10 cellular contexts compared by ENCODE assay signal in genomic region chr7:95501261-95501816, GRCh38. TPM values are rescaled to one million over a fixed set of nuclear protein-coding genes. Genes with fewer than 3 reads are reported as not detected.
DNase-seq lines count a peak whose midpoint lies in the region; ATAC-seq and TF ChIP-seq lines count a peak whose summit lies in the region.
"Had no signal": no experiment of that assay in that cellular context is flagged by ENCODE, and none has a peak within 500 bp of the region (broad histone marks: within the 10 kb centered on the region; RNA-seq: fewer than 3 reads in every experiment).

No MANE protein-coding gene starts in this region.

- in situ Hi-C loops in Caki2 (cut with HindIII; ENCODE audit: low pct_unique_long_range_greater_than_20kb, low sequenced_read_pairs), result loop anchor here (25.0 kb wide), 1 partner anchor 1064 kb away; no protein-coding TSS in a partner anchor

- no peaks in the 10 kb centered on the region for H3K9me3 Mint-ChIP-seq in activated T-helper 17 cell treated with anti-CD3 and anti-CD28 coated beads, Interleukin-2, amount 50 U/mL, for 72 hours
- H3K9me3 Mint-ChIP-seq: activated naive CD4-positive, alpha-beta T cell treated with anti-CD3 and anti-CD28 coated beads, Interleukin-2, amount 50 U/mL, for 24 hours had no signal

- peak overlapping the region; percentile 36 for H3K27ac Mint-ChIP-seq in activated T-helper 17 cell treated with anti-CD3 and anti-CD28 coated beads, Interleukin-2, amount 50 U/mL, for 72 hours
- H3K27ac Mint-ChIP-seq: activated naive CD4-positive, alpha-beta T cell treated with anti-CD3 and anti-CD28 coated beads, Interleukin-2, amount 50 U/mL, for 24 hours had no signal

- TF ChIP-seq POLR2A in vagina (IDR thresholded peaks at IDR 0.05), result no peak

- ATAC-seq in GM19372 (IDR thresholded peaks at IDR 0.05; ENCODE audit: low read depth, unreplicated experiment), result peak; percentile 77
- ATAC-seq in HG03108 (IDR thresholded peaks at IDR 0.05; ENCODE audit: unreplicated experiment), result peak; percentile 90
- peak; percentile 94 for ATAC-seq in activated T-helper 17 cell treated with anti-CD3 and anti-CD28 coated beads, Interleukin-2, amount 50 U/mL, for 72 hours (replicated peaks)
- ATAC-seq: naive thymus-derived CD4-positive, alpha-beta T cell had no signal

- H3K27me3 Mint-ChIP-seq in activated T-helper 17 cell treated with anti-CD3 and anti-CD28 coated beads, Interleukin-2, amount 50 U/mL, for 72 hours, result peaks cover 6% of the 10 kb centered on the region

- peaks cover 11% of the 10 kb centered on the region for H3K4me1 Mint-ChIP-seq in activated T-helper 17 cell treated with anti-CD3 and anti-CD28 coated beads, Interleukin-2, amount 50 U/mL, for 72 hours

- H3K9me3 ChIP-seq in vagina, result no peaks in the 10 kb centered on the region

- no peaks in the 10 kb centered on the region for H3K27me3 ChIP-seq in vagina

- no peaks in the 10 kb centered on the region for H3K4me1 ChIP-seq in vagina

- H3K4me3 ChIP-seq in vagina, result no peak overlapping the region

- H3K27ac ChIP-seq in vagina, result no peak overlapping the region

- H3K36me3 ChIP-seq in vagina, result no peaks in the 10 kb centered on the region

- H3K36me3 Mint-ChIP-seq in activated T-helper 17 cell treated with anti-CD3 and anti-CD28 coated beads, Interleukin-2, amount 50 U/mL, for 72 hours (ENCODE audit: low read depth), result no peaks in the 10 kb centered on the region
- H3K36me3 Mint-ChIP-seq: activated naive CD4-positive, alpha-beta T cell treated with anti-CD3 and anti-CD28 coated beads, Interleukin-2, amount 50 U/mL, for 24 hours had no signal

- TF ChIP-seq CTCF in vagina (IDR thresholded peaks at IDR 0.05), result no peak

- DNase-seq in Caki2 (ENCODE audit: low read depth) (peak; percentile 80), amygdala (lab: John Stamatoyannopoulos, UW) (no peak), ureter (ENCODE audit: low spot score) (no peak), NCI-H1417 treated with DMSO at 0.1 percent for 48 hours (lab: John Stamatoyannopoulos, UW) (no peak), vagina (ENCODE audit: extremely low spot score in 2 of 2) (no peak)

- intact Hi-C loops in vagina (cut with DNase I), result no loop called here

- H3K4me3 Mint-ChIP-seq in activated T-helper 17 cell treated with anti-CD3 and anti-CD28 coated beads, Interleukin-2, amount 50 U/mL, for 72 hours, result peak overlapping the region; percentile 17
- H3K4me3 Mint-ChIP-seq: activated naive CD4-positive, alpha-beta T cell treated with anti-CD3 and anti-CD28 coated beads, Interleukin-2, amount 50 U/mL, for 24 hours had no signal

RNA-seq across cellular contexts. Expression of gene ASB4, which starts 15.6 kb away (rescaled TPM):
- total RNA-seq in Caki2 (2014; rRNA removed; shearing (Covaris generic); ENCODE audit: low replicate concordance), result not detected in 2 replicates
- total RNA-seq in activated T-helper 17 cell treated with anti-CD3 and anti-CD28 coated beads, Interleukin-2, amount 50 U/mL, for 72 hours, result not detected
- total RNA-seq in ureter, result not detected
- 0.25 TPM for total RNA-seq in vagina
- total RNA-seq: naive thymus-derived CD4-positive, alpha-beta T cell had no signal
